ENCODE assay signal across 16 cellular contexts in genomic region chr13:89746554-89746953, GRCh38.
DNase-seq lines count a peak whose midpoint lies in the region; ATAC-seq, FAIRE-seq and TF ChIP-seq lines count a peak whose summit lies in the region.
"Had no signal": no experiment of that assay in that cellular context is flagged by ENCODE, and none has a peak within 500 bp of the region (broad histone marks: within the 10 kb centered on the region; RNA-seq: fewer than 3 reads in every experiment).

No MANE protein-coding gene starts in this region.

- H3K4me3 ChIP-seq in WERI-Rb-1 (ENCODE audit: low read depth, low read length), result no peak overlapping the region
- no peak overlapping the region for H3K4me3 ChIP-seq in mesendoderm (ENCODE audit: low read length)
- no peak overlapping the region for H3K4me3 ChIP-seq in gastrocnemius medialis
- H3K4me3 ChIP-seq: SJSA1 had no signal

- no peak overlapping the region for H3K56ac ChIP-seq in mesendoderm (ENCODE audit: low read length)

- H3K27ac ChIP-seq in WERI-Rb-1 (no peak overlapping the region), mesendoderm (ENCODE audit: low read depth, low read length) (no peak overlapping the region), gastrocnemius medialis (no peak overlapping the region)
- H3K27ac ChIP-seq: SJSA1 had no signal

- no peak overlapping the region for H4K5ac ChIP-seq in mesendoderm (ENCODE audit: low read length)

- no peak overlapping the region for H4K8ac ChIP-seq in mesendoderm (ENCODE audit: low read depth, low read length)

- no peak overlapping the region for H3K4me2 ChIP-seq in mesendoderm (ENCODE audit: low read length)

- H3K9me3 ChIP-seq in WERI-Rb-1 (ENCODE audit: severe bottlenecking) (no peaks in the 10 kb centered on the region), gastrocnemius medialis (no peaks in the 10 kb centered on the region)
- H3K9me3 ChIP-seq: SJSA1 had no signal

- intact Hi-C loops in gastrocnemius medialis (cut with DNase I; ENCODE audit: low total_unique reads), result no loop called here

- H3K36me3 ChIP-seq in WERI-Rb-1 (no peaks in the 10 kb centered on the region), mesendoderm (ENCODE audit: control insufficient read depth, insufficient read depth, low read length) (no peaks in the 10 kb centered on the region), gastrocnemius medialis (no peaks in the 10 kb centered on the region)
- H3K36me3 ChIP-seq: SJSA1 had no signal

- TF ChIP-seq POLR2A in gastrocnemius medialis (IDR thresholded peaks at IDR 0.05), result no peak

- TF ChIP-seq CTCF in D721Med (IDR thresholded peaks at IDR 0.05; ENCODE audit: insufficient read depth, missing control alignments), result no peak
- TF ChIP-seq CTCF in WERI-Rb-1 (IDR thresholded peaks at IDR 0.05; ENCODE audit: low read depth, low read length), result no peak
- no peak for TF ChIP-seq CTCF in gastrocnemius medialis (IDR thresholded peaks at IDR 0.05 in 4 of 5, conservative IDR thresholded peaks at IDR 0.05 in 1 of 5)

- H3K79me1 ChIP-seq in mesendoderm (ENCODE audit: low read length), result no peaks in the 10 kb centered on the region

- DNase-seq in D721Med (ENCODE audit: insufficient read length, low spot score) (no peak), NCI-H446 treated with DMSO at 0.1 percent for 48 hours (lab: John Stamatoyannopoulos, UW) (peak; percentile 26), WERI-Rb-1 (peak; percentile 55), mesendoderm (peak; percentile 90), gastrocnemius medialis (no peak), GOT3 (lab: John Stamatoyannopoulos, UW) (no peak), HTR-8/SVneo (ENCODE audit: insufficient read length, low spot score) (no peak)
- DNase-seq: COR-L47, KG1, NCI-H1048, NCI-H146, NCI-H2081 treated with DMSO at 0.1 percent for 48 hours, NCI-H774 had no signal

- ATAC-seq in gastrocnemius medialis, result no peak
- ATAC-seq in HG02571 (IDR thresholded peaks at IDR 0.05; ENCODE audit: unreplicated experiment), result no peak
- ATAC-seq: HepG2 had no signal

- no peak overlapping the region for H2BK15ac ChIP-seq in mesendoderm (replicated peaks; ENCODE audit: low read depth)

- FAIRE-seq in D721Med (lab: Jason Lieb, UNC), result peak; percentile 41
- FAIRE-seq in HTR-8/SVneo (lab: Jason Lieb, UNC), result no peak
- FAIRE-seq: HepG2 had no signal

- H3K27me3 ChIP-seq in WERI-Rb-1 (ENCODE audit: insufficient read depth, low read depth, severe bottlenecking) (no peaks in the 10 kb centered on the region), mesendoderm (ENCODE audit: insufficient read depth, low read length, poor library complexity) (no peaks in the 10 kb centered on the region), gastrocnemius medialis (no peaks in the 10 kb centered on the region)
- H3K27me3 ChIP-seq: SJSA1 had no signal

- no CpG with 5 or more reads among the region's 2 CpGs for WGBS in mesendoderm (ENCODE audit: extremely low coverage, insufficient coverage, low lambda C conversion rate)

- H3K4ac ChIP-seq in mesendoderm (ENCODE audit: low read depth, low read length), result no peak overlapping the region

- H3K9ac ChIP-seq in mesendoderm (ENCODE audit: low read length), result no peak overlapping the region

- H3K18ac ChIP-seq in mesendoderm (ENCODE audit: low read length), result no peak overlapping the region

- H3K79me2 ChIP-seq in mesendoderm (ENCODE audit: control insufficient read depth, insufficient read depth, low read length), result no peaks in the 10 kb centered on the region

- no peak overlapping the region for H3K23ac ChIP-seq in mesendoderm (ENCODE audit: low read length)

- H2BK5ac ChIP-seq in mesendoderm (ENCODE audit: low read length), result no peak overlapping the region

- H2BK120ac ChIP-seq in mesendoderm (ENCODE audit: low read depth, low read length), result no peak overlapping the region

- in situ Hi-C loops in gastrocnemius medialis (cut with MboI; ENCODE audit: low sequenced_read_pairs in 4 of 4), result no loop called here

- H3K4me1 ChIP-seq in mesendoderm (ENCODE audit: control insufficient read depth, low read depth, low read length) (no peaks in the 10 kb centered on the region), gastrocnemius medialis (no peaks in the 10 kb centered on the region)
- H3K4me1 ChIP-seq: SJSA1 had no signal

- H2AK5ac ChIP-seq in mesendoderm (ENCODE audit: low read length), result no peak overlapping the region

Comparison
In these comparisons a context has a peak if more than half of its experiments do, and no peak if none do; other contexts are left out.
1. DNase-seq: peak in NCI-H446 treated with DMSO at 0.1 percent for 48 hours (single experiment), WERI-Rb-1 (single experiment) and mesendoderm (single experiment); none in D721Med (single experiment), gastrocnemius medialis (0 of 2), GOT3 (single experiment) and HTR-8/SVneo (single experiment).